20 cellular contexts compared by ENCODE assay signal in genomic region chr6:40484066-40484465, GRCh38.
"Had no signal": no experiment of that assay in that cellular context is flagged by ENCODE, and none has a peak within 500 bp of the region (broad histone marks: within the 10 kb centered on the region; RNA-seq: fewer than 3 reads in every experiment).

No MANE protein-coding gene starts in this region.

- H3K36me3 ChIP-seq: MG63, SJSA1 had no signal

- H3K4me1 ChIP-seq: SJSA1 had no signal

- H3K27me3 ChIP-seq: MG63 had no signal

- H3K27ac ChIP-seq: SJSA1, SK-N-MC had no signal

- H3K9me3 ChIP-seq: MG63, SJSA1 had no signal

- H3K4me3 ChIP-seq: MG63, SJSA1, SK-N-MC had no signal

- DNase-seq: IMR-90, Karpas-422, KG1, MG63, NCI-H1092 treated with DMSO at 0.1 percent for 48 hours, NCI-H1436, NCI-H187, NCI-H2029, NCI-H2081 treated with DMSO at 0.1 percent for 48 hours, NCI-H2171 treated with DMSO at 0.1 percent for 48 hours, NCI-H345, NCI-H446 treated with DMSO at 0.1 percent for 48 hours, NCI-H510A treated with DMSO at 0.1 percent for 48 hours, NCI-H526 treated with DMSO at 0.1 percent for 48 hours, NCI-H748 treated with DMSO at 0.1 percent for 48 hours, Right ventricle myocardium superior, RPMI8226, SIG-M5 had no signal
